ENCODE assay signal across 6 cellular contexts in genomic region chr5:4182144-4182543, GRCh38.
"Had no signal": no experiment of that assay in that cellular context is flagged by ENCODE, and none has a peak within 500 bp of the region (broad histone marks: within the 10 kb centered on the region; RNA-seq: fewer than 3 reads in every experiment).

No MANE protein-coding gene starts in this region.

- H3K27me3 Mint-ChIP-seq: IgD-negative memory B cell had no signal

- ATAC-seq: HepG2, K562 had no signal

- H3K4me3 Mint-ChIP-seq: IgD-negative memory B cell had no signal

- H3K4me3 ChIP-seq: K562 had no signal

- H3K4me1 Mint-ChIP-seq: IgD-negative memory B cell had no signal

- H3K27ac Mint-ChIP-seq: IgD-negative memory B cell had no signal

- H3K27ac ChIP-seq: HL-60 had no signal

- DNase-seq: IMR-90, KBM-7 had no signal
